In genomic region chr11:69840371-69841169, GRCh38 we compare ENCODE assay signal across 19 cellular contexts. TPM values are rescaled to one million over a fixed set of nuclear protein-coding genes. Genes with fewer than 3 reads are reported as not detected.
A peak's percentile ranks its signal among the peaks of the same experiment; 100 is the strongest.
DNase-seq lines count a peak whose midpoint lies in the region; ATAC-seq and TF ChIP-seq lines count a peak whose summit lies in the region.
"Had no signal": no experiment of that assay in that cellular context is flagged by ENCODE, and none has a peak within 500 bp of the region (broad histone marks: within the 10 kb centered on the region; RNA-seq: fewer than 3 reads in every experiment).

No MANE protein-coding gene starts in this region.

- in situ Hi-C loops in transverse colon (cut with MboI; ENCODE audit: low pct_ligation_motif_present in 1 of 4, low pct_unique_long_range_greater_than_20kb in 1 of 4, low sequenced_read_pairs in 3 of 4), result no loop called here

- H3K9me3 Mint-ChIP-seq in central memory CD8-positive, alpha-beta T cell, result no peaks in the 10 kb centered on the region
- peaks cover 6 to 8% of the 10 kb centered on the region in 2 donors for H3K9me3 Mint-ChIP-seq in stimulated activated naive CD8-positive, alpha-beta T cell treated with anti-CD3 and anti-CD28 coated beads, Interleukin-15, amount 100 ng/mL, for 72 hours
- H3K9me3 Mint-ChIP-seq: CD4-positive, alpha-beta T cell had no signal

- peaks cover 5% of the 10 kb centered on the region for H3K4me1 Mint-ChIP-seq in central memory CD8-positive, alpha-beta T cell
- H3K4me1 Mint-ChIP-seq in stimulated activated naive CD8-positive, alpha-beta T cell treated with anti-CD3 and anti-CD28 coated beads, Interleukin-15, amount 100 ng/mL, for 72 hours, result peaks cover 7% of the 10 kb centered on the region

- H3K36me3 ChIP-seq in transverse colon, result no peaks in the 10 kb centered on the region
- H3K36me3 ChIP-seq: left lung, right atrium auricular region had no signal

- DNase-seq in SHP77 (lab: John Stamatoyannopoulos, UW) (peak; percentile 17 to 46), SHP77 treated with DMSO at 0.1 percent for 48 hours (lab: John Stamatoyannopoulos, UW) (no peak), NCI-H1105 treated with DMSO at 0.1 percent for 48 hours (lab: John Stamatoyannopoulos, UW) (peak; percentile 64), posterior vena cava (ENCODE audit: low spot score) (peak; percentile 73), GF-D8 (lab: John Stamatoyannopoulos, UW) (no peak), transverse colon (no peak)
- no peak for DNase-seq in central memory CD8-positive, alpha-beta T cell (ENCODE audit: low spot score in 2 of 2)
- no peak for DNase-seq in stimulated activated naive CD8-positive, alpha-beta T cell treated with anti-CD3 and anti-CD28 coated beads, Interleukin-15, amount 100 ng/mL, for 72 hours
- DNase-seq: activated naive CD4-positive, alpha-beta T cell treated with anti-CD3 and anti-CD28 coated beads for 36 hours; effector CD4-positive, alpha-beta T cell; MV-4-11; naive thymus-derived CD4-positive, alpha-beta T cell; stimulated activated CD4-positive, alpha-beta T cell treated with anti-CD3 and anti-CD28 coated beads, Interleukin-1b, Interleukin-23, amount 100 ng/mL, for 48 hours; SW 1271 had no signal

- WGBS in transverse colon (ENCODE audit: low coverage in 1 of 2), 2 donors, result 64% methylated on average over 20 of the region's 20 CpGs; no CpG with 5 or more reads in 1 of the 2 donors

- H3K27me3 ChIP-seq in transverse colon, result peaks cover 29% of the 10 kb centered on the region
- H3K27me3 ChIP-seq: right atrium auricular region had no signal

- TF ChIP-seq CTCF in transverse colon (IDR thresholded peaks at IDR 0.05), result no peak

- TF ChIP-seq EP300 in transverse colon (IDR thresholded peaks at IDR 0.05; ENCODE audit: low read depth), result no peak

- ATAC-seq in central memory CD8-positive, alpha-beta T cell (replicated peaks; ENCODE audit: extremely low read depth, poor library complexity, severe bottlenecking), result no peak
- ATAC-seq in stimulated activated naive CD8-positive, alpha-beta T cell treated with anti-CD3 and anti-CD28 coated beads, Interleukin-15, amount 100 ng/mL, for 72 hours, result no peak
- ATAC-seq: left lung; naive thymus-derived CD4-positive, alpha-beta T cell had no signal

- intact Hi-C loops in posterior vena cava (cut with DNase I) (no loop called here), transverse colon (cut with DNase I; ENCODE audit: low total_unique reads) (no loop called here)

- H3K36me3 Mint-ChIP-seq in central memory CD8-positive, alpha-beta T cell (ENCODE audit: insufficient read depth), result no peaks in the 10 kb centered on the region
- H3K36me3 Mint-ChIP-seq: naive thymus-derived CD4-positive, alpha-beta T cell had no signal

- peak overlapping the region; percentile 73 for H3K27ac Mint-ChIP-seq in central memory CD8-positive, alpha-beta T cell (ENCODE audit: low read depth)
- no peak overlapping the region for H3K27ac Mint-ChIP-seq in stimulated activated naive CD8-positive, alpha-beta T cell treated with anti-CD3 and anti-CD28 coated beads, Interleukin-15, amount 100 ng/mL, for 72 hours
- H3K27ac Mint-ChIP-seq: activated naive CD4-positive, alpha-beta T cell treated with anti-CD3 and anti-CD28 coated beads for 36 hours; CD4-positive, alpha-beta T cell; naive thymus-derived CD4-positive, alpha-beta T cell had no signal

- TF ChIP-seq POLR2A in transverse colon (IDR thresholded peaks at IDR 0.05), result no peak

- peaks cover 19% of the 10 kb centered on the region for H3K27me3 Mint-ChIP-seq in central memory CD8-positive, alpha-beta T cell
- H3K27me3 Mint-ChIP-seq in stimulated activated naive CD8-positive, alpha-beta T cell treated with anti-CD3 and anti-CD28 coated beads, Interleukin-15, amount 100 ng/mL, for 72 hours, result peaks cover 23% of the 10 kb centered on the region

- no peaks in the 10 kb centered on the region for H3K9me3 ChIP-seq in transverse colon
- H3K9me3 ChIP-seq: left lung, right atrium auricular region had no signal

- H3K4me3 Mint-ChIP-seq in central memory CD8-positive, alpha-beta T cell, result no peak overlapping the region
- no peak overlapping the region for H3K4me3 Mint-ChIP-seq in stimulated activated naive CD8-positive, alpha-beta T cell treated with anti-CD3 and anti-CD28 coated beads, Interleukin-15, amount 100 ng/mL, for 72 hours
- H3K4me3 Mint-ChIP-seq: activated naive CD4-positive, alpha-beta T cell treated with anti-CD3 and anti-CD28 coated beads for 36 hours; CD4-positive, alpha-beta T cell; naive thymus-derived CD4-positive, alpha-beta T cell had no signal

- no peak overlapping the region for H3K27ac ChIP-seq in transverse colon
- H3K27ac ChIP-seq: left lung, right atrium auricular region, VCaP had no signal

- H3K4me3 ChIP-seq in transverse colon, result no peak overlapping the region
- H3K4me3 ChIP-seq: left lung, right atrium auricular region had no signal

- no peaks in the 10 kb centered on the region for H3K4me1 ChIP-seq in transverse colon
- H3K4me1 ChIP-seq: left lung, right atrium auricular region had no signal

RNA-seq across cellular contexts. Expression of gene FGF3, which starts 21.4 kb away (rescaled TPM):
- total RNA-seq in posterior vena cava (not detected), transverse colon (not detected)
- total RNA-seq: activated naive CD4-positive, alpha-beta T cell treated with anti-CD3 and anti-CD28 coated beads for 36 hours; CD4-positive, alpha-beta T cell; left lung; naive thymus-derived CD4-positive, alpha-beta T cell; right atrium auricular region; temporal lobe had no signal

Comparison
In these comparisons a context has a peak if more than half of its experiments do, and no peak if none do; other contexts are left out.
1. DNase-seq: peak in SHP77 (2 of 2), NCI-H1105 treated with DMSO at 0.1 percent for 48 hours (single experiment) and posterior vena cava (single experiment); none in SHP77 treated with DMSO at 0.1 percent for 48 hours (single experiment), central memory CD8-positive, alpha-beta T cell (0 of 2), GF-D8 (single experiment), transverse colon (single experiment) and stimulated activated naive CD8-positive, alpha-beta T cell treated with anti-CD3 and anti-CD28 coated beads, Interleukin-15, amount 100 ng/mL, for 72 hours (0 of 2).